Comparison of ENCODE assay signal across 8 cellular contexts in the genomic region with DNA sequence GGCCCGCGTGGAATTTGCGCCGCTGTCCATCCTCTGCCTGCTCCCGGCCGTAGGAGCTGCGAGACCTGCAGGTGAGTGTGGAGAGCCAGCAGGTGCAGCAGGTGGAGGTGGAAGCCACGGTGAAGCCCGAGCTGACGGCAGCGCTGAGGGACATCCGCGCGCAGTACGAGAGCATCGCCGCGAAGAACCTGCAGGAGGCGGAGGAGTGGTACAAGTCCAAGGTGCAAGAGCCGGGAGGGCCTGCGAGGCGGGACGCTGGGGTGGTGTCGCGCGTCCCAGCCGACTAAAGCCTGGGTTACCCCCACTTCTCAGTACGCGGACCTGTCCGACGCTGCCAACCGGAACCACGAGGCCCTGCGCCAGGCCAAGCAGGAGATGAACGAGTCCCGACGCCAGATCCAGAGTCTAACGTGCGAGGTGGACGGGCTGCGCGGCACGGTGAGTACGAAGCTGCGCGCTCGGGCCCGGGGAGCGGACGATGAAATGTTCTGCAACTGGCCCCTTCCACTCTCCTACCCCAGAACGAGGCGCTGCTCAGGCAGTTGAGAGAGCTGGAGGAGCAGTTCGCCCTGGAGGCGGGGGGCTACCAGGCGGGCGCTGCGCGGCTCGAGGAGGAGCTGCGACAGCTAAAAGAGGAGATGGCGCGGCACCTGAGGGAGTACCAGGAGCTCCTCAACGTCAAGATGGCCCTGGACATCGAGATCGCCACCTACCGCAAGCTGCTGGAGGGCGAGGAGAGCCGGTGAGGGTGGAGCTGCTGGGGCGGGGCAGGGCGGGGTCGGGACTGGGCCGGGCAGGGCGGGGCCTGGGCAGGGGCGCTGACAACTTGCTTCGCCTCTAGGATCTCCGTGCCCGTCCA. TPM values are rescaled to one million over a fixed set of nuclear protein-coding genes. Genes with fewer than 3 reads are reported as not detected.
DNase-seq lines count a peak whose midpoint lies in the region; ATAC-seq lines count a peak whose summit lies in the region.

No MANE protein-coding gene starts in this region.

- POLR2A ChIA-PET in activated CD4-positive, alpha-beta T cell treated with anti-CD3 and anti-CD28 coated beads for 36 hours (lab: Charles Lee), result interaction anchor here (1.2 kb wide), 1 partner anchor 26 kb away, joined by 4 read pairs; the partner anchor contains the start of gene TROAP

- H3K4me1 Mint-ChIP-seq in activated CD4-positive, alpha-beta T cell treated with anti-CD3 and anti-CD28 coated beads for 36 hours, result peaks cover 17% of the 10 kb centered on the region
- H3K4me1 Mint-ChIP-seq in activated T-cell treated with anti-CD3 and anti-CD28 coated beads, Interleukin-2, amount 50 U/mL, for 72 hours (ENCODE audit: low read depth), result peaks cover 25% of the 10 kb centered on the region
- H3K4me1 Mint-ChIP-seq in stimulated activated naive B cell treated with anti-CD40 and anti-IgM and Interleukin-4, amounts not matched to agents 10 μg/mL and 1 μg/mL and 100 μg/mL, for 72 hours, result peaks cover 25 to 27% of the 10 kb centered on the region in 2 donors

- peak overlapping the region; percentile 20 for H3K4me3 ChIP-seq in iPS-11a (ENCODE audit: low read depth, low read length)

- CTCF ChIA-PET in activated CD4-positive, alpha-beta T cell treated with anti-CD3 and anti-CD28 coated beads for 36 hours (lab: Charles Lee), result interaction anchor here (0.6 to 11.4 kb wide), 22 partner anchors 8 to 503 kb away, joined by 3 to 168 read pairs (median 4); partner anchors contain the start of genes C1QL4, DNAJC22, SPATS2 and TROAP

- intact Hi-C loops in activated CD4-positive, alpha-beta T cell treated with anti-CD3 and anti-CD28 coated beads for 36 hours (cut with DNase I, micrococcal nuclease), result loop anchor here (1.0 to 2.0 kb wide), 4 partner anchors 9 to 46 kb away; partner anchors contain the start of gene C1QL4 (in 1 of the 2)

- peaks cover 48% of the 10 kb centered on the region for H3K27me3 Mint-ChIP-seq in activated CD4-positive, alpha-beta T cell treated with anti-CD3 and anti-CD28 coated beads for 36 hours
- peaks cover 47% of the 10 kb centered on the region for H3K27me3 Mint-ChIP-seq in activated T-cell treated with anti-CD3 and anti-CD28 coated beads, Interleukin-2, amount 50 U/mL, for 72 hours (ENCODE audit: low read depth)
- H3K27me3 Mint-ChIP-seq in stimulated activated naive B cell treated with anti-CD40 and anti-IgM and Interleukin-4, amounts not matched to agents 10 μg/mL and 1 μg/mL and 100 μg/mL, for 72 hours, result peaks cover 58 to 83% of the 10 kb centered on the region in 2 donors

- H3K27ac ChIP-seq in substantia nigra (ENCODE audit: low read depth, low read length, poor library complexity, severe bottlenecking), result no peak overlapping the region

- H3K36me3 Mint-ChIP-seq in activated CD4-positive, alpha-beta T cell treated with anti-CD3 and anti-CD28 coated beads for 36 hours (ENCODE audit: low read depth), result no peaks in the 10 kb centered on the region
- H3K36me3 Mint-ChIP-seq in activated T-cell treated with anti-CD3 and anti-CD28 coated beads, Interleukin-2, amount 50 U/mL, for 72 hours (ENCODE audit: insufficient read depth in 2 of 2), result no peaks in the 10 kb centered on the region
- H3K36me3 Mint-ChIP-seq in stimulated activated naive B cell treated with anti-CD40 and anti-IgM and Interleukin-4, amounts not matched to agents 10 μg/mL and 1 μg/mL and 100 μg/mL, for 72 hours, result peaks cover 0 to 3% of the 10 kb centered on the region in 2 donors

- peak; percentile 62 for ATAC-seq in activated CD4-positive, alpha-beta T cell treated with anti-CD3 and anti-CD28 coated beads for 36 hours
- ATAC-seq in activated T-cell treated with anti-CD3 and anti-CD28 coated beads, Interleukin-2, amount 50 U/mL, for 72 hours (replicated peaks in 1 of 2), result peak; percentile 65 to 75
- peak; percentile 55 to 62 for ATAC-seq in stimulated activated naive B cell treated with anti-CD40 and anti-IgM and Interleukin-4, amounts not matched to agents 10 μg/mL and 1 μg/mL and 100 μg/mL, for 72 hours (replicated peaks)

- peak; percentile 74 for DNase-seq in activated CD4-positive, alpha-beta T cell treated with anti-CD3 and anti-CD28 coated beads for 36 hours
- no peak for DNase-seq in activated CD4-positive, alpha-beta T cell treated with anti-CD3 and anti-CD28 coated beads for 1 hour
- DNase-seq in NCI-H69 (lab: John Stamatoyannopoulos, UW), result peak; percentile 89
- DNase-seq in activated T-cell treated with anti-CD3 and anti-CD28 coated beads, Interleukin-2, amount 50 U/mL, for 72 hours, result peak; percentile 46 to 64
- no peak for DNase-seq in stimulated activated naive B cell treated with anti-CD40 and anti-IgM and Interleukin-4, amounts not matched to agents 10 μg/mL and 1 μg/mL and 100 μg/mL, for 72 hours
- DNase-seq in AG08395 (ENCODE audit: low spot score), result no peak
- DNase-seq in substantia nigra (lab: John Stamatoyannopoulos, UW), result no peak

- peak overlapping the region; percentile 53 for H3K4me3 Mint-ChIP-seq in activated CD4-positive, alpha-beta T cell treated with anti-CD3 and anti-CD28 coated beads for 36 hours
- peak overlapping the region; percentile 82 to 83 for H3K4me3 Mint-ChIP-seq in activated T-cell treated with anti-CD3 and anti-CD28 coated beads, Interleukin-2, amount 50 U/mL, for 72 hours
- H3K4me3 Mint-ChIP-seq in stimulated activated naive B cell treated with anti-CD40 and anti-IgM and Interleukin-4, amounts not matched to agents 10 μg/mL and 1 μg/mL and 100 μg/mL, for 72 hours, result peak overlapping the region; percentile 69 to 71

- H3K27ac Mint-ChIP-seq in activated CD4-positive, alpha-beta T cell treated with anti-CD3 and anti-CD28 coated beads for 36 hours, result no peak overlapping the region
- H3K27ac Mint-ChIP-seq in activated T-cell treated with anti-CD3 and anti-CD28 coated beads, Interleukin-2, amount 50 U/mL, for 72 hours, result no peak overlapping the region
- H3K27ac Mint-ChIP-seq in stimulated activated naive B cell treated with anti-CD40 and anti-IgM and Interleukin-4, amounts not matched to agents 10 μg/mL and 1 μg/mL and 100 μg/mL, for 72 hours, result peak overlapping the region; percentile 37

- H3K9me3 Mint-ChIP-seq in activated CD4-positive, alpha-beta T cell treated with anti-CD3 and anti-CD28 coated beads for 36 hours (ENCODE audit: low read depth), result no peaks in the 10 kb centered on the region
- no peaks in the 10 kb centered on the region for H3K9me3 Mint-ChIP-seq in activated T-cell treated with anti-CD3 and anti-CD28 coated beads, Interleukin-2, amount 50 U/mL, for 72 hours
- no peaks in the 10 kb centered on the region for H3K9me3 Mint-ChIP-seq in stimulated activated naive B cell treated with anti-CD40 and anti-IgM and Interleukin-4, amounts not matched to agents 10 μg/mL and 1 μg/mL and 100 μg/mL, for 72 hours

RNA-seq across cellular contexts. Expression of gene PRPH, which starts 2.1 kb away (rescaled TPM):
- not detected for total RNA-seq in activated CD4-positive, alpha-beta T cell treated with anti-CD3 and anti-CD28 coated beads for 36 hours
- total RNA-seq in activated T-cell treated with anti-CD3 and anti-CD28 coated beads, Interleukin-2, amount 50 U/mL, for 72 hours, result 1 to 10 TPM in 1 of 2 donors, not detected in 1; 1.7 TPM

RNA-seq across cellular contexts. Expression of gene TROAP, which starts 26.0 kb away (rescaled TPM):
- 10 to 100 TPM; 64.5 to 84.3 TPM for total RNA-seq in activated CD4-positive, alpha-beta T cell treated with anti-CD3 and anti-CD28 coated beads for 36 hours
- total RNA-seq in activated T-cell treated with anti-CD3 and anti-CD28 coated beads, Interleukin-2, amount 50 U/mL, for 72 hours, result 10 to 100 TPM; 63.8 to 77.9 TPM

RNA-seq across cellular contexts. Expression of gene TUBA1C, which starts 32.2 kb away (rescaled TPM):
- total RNA-seq in activated CD4-positive, alpha-beta T cell treated with anti-CD3 and anti-CD28 coated beads for 36 hours, result 100 to 1,000 TPM; 276 to 338 TPM
- total RNA-seq in activated T-cell treated with anti-CD3 and anti-CD28 coated beads, Interleukin-2, amount 50 U/mL, for 72 hours, result 100 to 1,000 TPM; 124 to 151 TPM

RNA-seq across cellular contexts. Expression of gene C1QL4, which starts 39.9 kb away (rescaled TPM):
- not detected for total RNA-seq in activated CD4-positive, alpha-beta T cell treated with anti-CD3 and anti-CD28 coated beads for 36 hours
- under 1 TPM in 1 of 2 donors, not detected in 1; 0.12 TPM for total RNA-seq in activated T-cell treated with anti-CD3 and anti-CD28 coated beads, Interleukin-2, amount 50 U/mL, for 72 hours

RNA-seq across cellular contexts. Expression of gene DNAJC22, which starts 49.6 kb away (rescaled TPM):
- under 1 TPM in 1 of 2 experiments, not detected in 1; 0.05 TPM for total RNA-seq in activated CD4-positive, alpha-beta T cell treated with anti-CD3 and anti-CD28 coated beads for 36 hours
- total RNA-seq in activated T-cell treated with anti-CD3 and anti-CD28 coated beads, Interleukin-2, amount 50 U/mL, for 72 hours, result under 1 TPM in 1 of 2 donors, not detected in 1; 0.05 TPM

Comparison
In these comparisons a context has a peak if more than half of its experiments do, and no peak if none do; other contexts are left out.
1. DNase-seq: peak in activated CD4-positive, alpha-beta T cell treated with anti-CD3 and anti-CD28 coated beads for 36 hours (single experiment), NCI-H69 (single experiment) and activated T-cell treated with anti-CD3 and anti-CD28 coated beads, Interleukin-2, amount 50 U/mL, for 72 hours (2 of 2); none in activated CD4-positive, alpha-beta T cell treated with anti-CD3 and anti-CD28 coated beads for 1 hour (single experiment), stimulated activated naive B cell treated with anti-CD40 and anti-IgM and Interleukin-4, amounts not matched to agents 10 μg/mL and 1 μg/mL and 100 μg/mL, for 72 hours (single experiment), AG08395 (single experiment) and substantia nigra (0 of 49).
2. Peak in every context shown above with its lines, with median percentiles within 50 percentile points of each other: ATAC-seq and H3K4me3 Mint-ChIP-seq.